19 cellular contexts compared by ENCODE assay signal in the genomic region with DNA sequence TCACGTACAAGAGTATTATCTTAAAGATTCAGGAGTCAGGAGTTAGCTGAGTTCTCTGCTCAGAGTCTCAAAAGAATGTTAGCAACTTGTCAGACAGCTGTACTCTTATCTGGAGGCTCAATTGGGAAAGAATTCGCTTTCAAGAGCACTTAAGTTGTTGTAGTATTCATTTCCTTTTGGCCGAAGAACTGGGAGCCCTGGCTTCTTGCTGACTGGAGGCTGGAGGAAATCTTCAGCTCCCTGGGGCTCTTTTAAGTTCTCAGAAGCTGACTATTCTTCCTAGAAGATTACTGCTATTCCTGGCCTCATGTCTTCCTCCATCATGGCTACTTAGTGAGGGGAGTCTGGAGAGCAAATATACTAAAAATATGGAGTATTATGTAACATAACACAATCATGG.
DNase-seq lines count a peak whose midpoint lies in the region; ATAC-seq and TF ChIP-seq lines count a peak whose summit lies in the region.
"Had no signal": no experiment of that assay in that cellular context is flagged by ENCODE, and none has a peak within 500 bp of the region (broad histone marks: within the 10 kb centered on the region; RNA-seq: fewer than 3 reads in every experiment).

No MANE protein-coding gene starts in this region.

- ATAC-seq in Right ventricle myocardium inferior = peak; percentile 78
- ATAC-seq in upper lobe of right lung = peak; percentile 92
- ATAC-seq in stimulated activated naive CD8-positive, alpha-beta T cell treated with anti-CD3 and anti-CD28 coated beads, Interleukin-15, amount 100 ng/mL, for 72 hours = no peak

- no peaks in the 10 kb centered on the region for H3K36me3 ChIP-seq in left ventricle myocardium inferior
- H3K36me3 ChIP-seq in upper lobe of right lung = no peaks in the 10 kb centered on the region
- H3K36me3 ChIP-seq in SK-N-SH (replicated peaks in 1 of 2; ENCODE audit: control insufficient read depth in 1 of 2, insufficient read depth in 2 of 2, low read length in 1 of 2) = no peaks in the 10 kb centered on the region
- H3K36me3 ChIP-seq: stomach had no signal

- H3K9me3 ChIP-seq in left ventricle myocardium inferior (replicated peaks) (peaks cover 16% of the 10 kb centered on the region), upper lobe of right lung (no peaks in the 10 kb centered on the region), SK-N-SH (no peaks in the 10 kb centered on the region)

- no peaks in the 10 kb centered on the region for H3K27me3 Mint-ChIP-seq in stimulated activated naive CD8-positive, alpha-beta T cell treated with anti-CD3 and anti-CD28 coated beads, Interleukin-15, amount 100 ng/mL, for 72 hours
- H3K27me3 Mint-ChIP-seq: B cell, naive B cell had no signal

- H3K9me2 ChIP-seq in SK-N-SH = no peaks in the 10 kb centered on the region

- H3K27me3 ChIP-seq in left ventricle myocardium inferior (ENCODE audit: low read depth) (no peaks in the 10 kb centered on the region), upper lobe of right lung (peaks cover 5% of the 10 kb centered on the region), SK-N-SH (ENCODE audit: insufficient read depth) (no peaks in the 10 kb centered on the region)
- H3K27me3 ChIP-seq: stomach had no signal

- H3K4me3 Mint-ChIP-seq in stimulated activated naive CD8-positive, alpha-beta T cell treated with anti-CD3 and anti-CD28 coated beads, Interleukin-15, amount 100 ng/mL, for 72 hours = no peak overlapping the region
- H3K4me3 Mint-ChIP-seq: B cell, immature natural killer cell, naive B cell had no signal

- no peaks in the 10 kb centered on the region for H3K79me2 ChIP-seq in SK-N-SH (ENCODE audit: insufficient read depth)

- POLR2A ChIA-PET in GM10248 (lab: Yijun Ruan, JAX) (no interaction called here), SK-N-SH (lab: Yijun Ruan, JAX) (no interaction called here)

- H3K4me2 ChIP-seq in SK-N-SH = no peak overlapping the region

- no peaks in the 10 kb centered on the region for H3K4me1 Mint-ChIP-seq in stimulated activated naive CD8-positive, alpha-beta T cell treated with anti-CD3 and anti-CD28 coated beads, Interleukin-15, amount 100 ng/mL, for 72 hours
- H3K4me1 Mint-ChIP-seq: B cell, immature natural killer cell, naive B cell had no signal

- H3K27ac ChIP-seq in left ventricle myocardium inferior (replicated peaks) (no peak overlapping the region), upper lobe of right lung (no peak overlapping the region), SK-N-SH (ENCODE audit: low read depth in 2 of 2, low read length in 1 of 2) (no peak overlapping the region)
- H3K27ac ChIP-seq: GM23248, RWPE1, stomach had no signal

- no peaks in the 10 kb centered on the region for H3F3A ChIP-seq in SK-N-SH (replicated peaks; ENCODE audit: insufficient read depth)

- no peak overlapping the region for H3K27ac Mint-ChIP-seq in stimulated activated naive CD8-positive, alpha-beta T cell treated with anti-CD3 and anti-CD28 coated beads, Interleukin-15, amount 100 ng/mL, for 72 hours
- H3K27ac Mint-ChIP-seq: B cell, immature natural killer cell, naive B cell had no signal

- no peak overlapping the region for H3K9ac ChIP-seq in SK-N-SH
- H3K9ac ChIP-seq: GM23248 had no signal

- TF ChIP-seq EP300 in SK-N-SH (IDR thresholded peaks at IDR 0.05; ENCODE audit: borderline replicate concordance in 1 of 2, low read depth in 1 of 2, low read length in 1 of 2) = no peak

- no peak overlapping the region for H3K4me3 ChIP-seq in left ventricle myocardium inferior
- no peak overlapping the region for H3K4me3 ChIP-seq in upper lobe of right lung
- H3K4me3 ChIP-seq in SK-N-SH (ENCODE audit: low read depth in 2 of 2, low read length in 1 of 2) = no peak overlapping the region
- H3K4me3 ChIP-seq: GM23248, stomach had no signal

- TF ChIP-seq CTCF in left ventricle myocardium inferior (IDR thresholded peaks at IDR 0.05; ENCODE audit: borderline replicate concordance) = no peak
- TF ChIP-seq CTCF in upper lobe of right lung (IDR thresholded peaks at IDR 0.05) = no peak
- TF ChIP-seq CTCF in GM10248 (IDR thresholded peaks at IDR 0.05; ENCODE audit: control extremely low read depth, extremely low read depth, low read depth, missing control alignments) = no peak
- no peak for TF ChIP-seq CTCF in SK-N-SH (IDR thresholded peaks at IDR 0.05)

- TF ChIP-seq RAD21 in SK-N-SH (IDR thresholded peaks at IDR 0.05; ENCODE audit: low read length) = no peak

- CTCF ChIA-PET in GM10248 (lab: Yijun Ruan, JAX) (interaction anchor here (1.7 kb wide), 1 partner anchor 9 kb away, joined by 4 read pairs; no protein-coding TSS in a partner anchor), SK-N-SH (lab: Yijun Ruan, JAX) (no interaction called here)

- H3K4me1 ChIP-seq in left ventricle myocardium inferior (no peaks in the 10 kb centered on the region), upper lobe of right lung (no peaks in the 10 kb centered on the region), SK-N-SH (ENCODE audit: control insufficient read depth in 1 of 2, insufficient read depth in 2 of 2, low read depth in 1 of 2, low read length in 1 of 2) (no peaks in the 10 kb centered on the region)
- H3K4me1 ChIP-seq: stomach had no signal

- 14% methylated on average over 3 of the region's 3 CpGs for WGBS in SK-N-SH (ENCODE audit: low lambda C conversion rate)

- DNase-seq in Right ventricle myocardium inferior (ENCODE audit: missing footprints) (no peak), left ventricle myocardium inferior (no peak), astrocyte of the hippocampus (ENCODE audit: low read depth, low spot score) (peak; percentile 28), iris pigment epithelial cell (ENCODE audit: low read depth) (peak; percentile 13), upper lobe of right lung (no peak), GM10248 (ENCODE audit: extremely low spot score) (no peak), SK-N-SH (no peak)
- no peak for DNase-seq in stimulated activated naive CD8-positive, alpha-beta T cell treated with anti-CD3 and anti-CD28 coated beads, Interleukin-15, amount 100 ng/mL, for 72 hours
- DNase-seq: activated effector memory CD4-positive, alpha-beta T cell treated with anti-CD3 and anti-CD28 coated beads, Interleukin-2, amount 50 U/mL, for 16 hours; GM23248; immature natural killer cell; naive B cell; NCI-H1048; NCI-H2029; NCI-H446; stimulated activated CD4-positive, alpha-beta T cell treated with anti-CD3 and anti-CD28 coated beads, Interleukin-4, amount 100 ng/mL, for 4 hours; stomach had no signal

- H2AFZ ChIP-seq in SK-N-SH (ENCODE audit: low read depth) = no peak overlapping the region
- H2AFZ ChIP-seq: GM23248 had no signal

- H3K9me3 Mint-ChIP-seq in stimulated activated naive CD8-positive, alpha-beta T cell treated with anti-CD3 and anti-CD28 coated beads, Interleukin-15, amount 100 ng/mL, for 72 hours = peaks cover 6 to 16% of the 10 kb centered on the region in 2 donors

- no peaks in the 10 kb centered on the region for H4K20me1 ChIP-seq in SK-N-SH (ENCODE audit: insufficient read depth)

- intact Hi-C loops in Right ventricle myocardium inferior (cut with DNase I) (no loop called here), left ventricle myocardium inferior (cut with micrococcal nuclease) (no loop called here), upper lobe of right lung (cut with DNase I) (no loop called here)

TF ChIP-seq in SK-N-SH, 30 proteins besides CTCF, POLR2A, EP300 and RAD21:
- TF ChIP-seq NFIC (IDR thresholded peaks at IDR 0.05; ENCODE audit: borderline replicate concordance) (no peak), RFX5 (IDR thresholded peaks at IDR 0.05; ENCODE audit: low read length) (no peak), GABPA (IDR thresholded peaks at IDR 0.05; ENCODE audit: low read depth) (no peak), IRF3 (IDR thresholded peaks at IDR 0.05; ENCODE audit: low read depth, low read length) (no peak), GATA2 (CRISPR knock-in tag; IDR thresholded peaks at IDR 0.05) (no peak), RXRA (IDR thresholded peaks at IDR 0.05; ENCODE audit: borderline replicate concordance, low read depth) (no peak), TAF1 (IDR thresholded peaks at IDR 0.05; ENCODE audit: borderline replicate concordance, low read depth, low read length) (no peak), MXI1 (IDR thresholded peaks at IDR 0.05; ENCODE audit: low read depth, low read length) (no peak), JUND (IDR thresholded peaks at IDR 0.05) (no peak)

Comparison
In these comparisons a context has a peak if more than half of its experiments do, and no peak if none do; other contexts are left out.
1. DNase-seq: peak in astrocyte of the hippocampus (single experiment) and iris pigment epithelial cell (single experiment); none in Right ventricle myocardium inferior (single experiment), left ventricle myocardium inferior (single experiment), upper lobe of right lung (single experiment), stimulated activated naive CD8-positive, alpha-beta T cell treated with anti-CD3 and anti-CD28 coated beads, Interleukin-15, amount 100 ng/mL, for 72 hours (0 of 2), GM10248 (single experiment) and SK-N-SH (single experiment).